In the genomic region with DNA sequence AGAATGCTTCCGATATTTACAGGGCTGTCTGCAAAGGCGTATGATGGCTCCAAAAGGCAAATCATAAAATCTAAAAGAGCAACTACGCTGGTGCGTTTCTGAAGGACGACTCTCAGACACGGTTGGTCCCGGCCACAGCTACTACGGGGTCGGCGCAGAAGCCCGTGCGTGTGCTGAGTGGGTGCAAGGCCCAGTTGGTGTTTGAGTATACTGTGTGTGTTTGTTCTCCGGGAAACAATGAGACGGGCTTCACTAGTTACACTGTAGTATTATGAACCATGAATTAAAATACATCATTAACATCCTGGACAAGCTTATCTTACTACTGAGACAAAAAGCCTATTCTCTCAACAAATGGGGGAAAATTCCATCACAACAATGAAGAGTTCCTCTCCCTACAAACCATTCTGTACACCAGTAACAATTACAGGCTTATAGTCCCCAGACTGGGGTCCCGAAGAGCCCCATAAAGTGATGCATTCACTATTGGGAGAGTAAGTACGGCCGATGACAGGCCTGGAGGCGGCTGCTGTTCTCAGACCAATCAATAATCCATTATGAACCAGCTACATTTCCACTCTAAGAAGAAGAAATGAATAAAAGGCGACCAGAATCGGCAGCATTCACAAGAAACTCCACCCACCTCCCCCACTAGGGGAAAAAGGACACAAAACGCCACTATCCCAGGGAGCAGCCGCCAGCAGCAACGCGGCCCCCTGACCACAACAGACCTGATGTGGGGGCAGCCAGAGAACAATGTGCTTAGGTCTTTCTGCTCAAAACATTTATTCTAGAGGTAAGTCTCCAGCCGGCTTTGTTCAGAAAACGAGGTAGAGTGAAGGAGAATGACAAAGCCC, we compare ENCODE assay signal across 8 cellular contexts. TPM values are rescaled to one million over a fixed set of nuclear protein-coding genes. Genes with fewer than 3 reads are reported as not detected.
DNase-seq lines count a peak whose midpoint lies in the region; TF ChIP-seq lines count a peak whose summit lies in the region.

No MANE protein-coding gene starts in this region.

- H3K9me3 ChIP-seq in HUES6 (ENCODE audit: control insufficient read depth, insufficient read depth, low read depth, low read length) (no peaks in the 10 kb centered on the region), spleen (no peaks in the 10 kb centered on the region)

- TF ChIP-seq CTCF in astrocyte of the cerebellum (IDR thresholded peaks at IDR 0.05; ENCODE audit: low read depth, low read length, missing control alignments), result peak; percentile 11
- TF ChIP-seq CTCF in spleen (IDR thresholded peaks at IDR 0.05 in 8 of 11, conservative IDR thresholded peaks at IDR 0.05 in 3 of 11), result no peak

- intact Hi-C loops in spleen (cut with DNase I; ENCODE audit: low total_unique reads), result no loop called here

- peak; percentile 51 for DNase-seq in EL
- DNase-seq in astrocyte of the cerebellum (ENCODE audit: low read depth), result no peak
- DNase-seq in islet precursor cell, result peak; percentile 59
- DNase-seq in spleen, result peak; percentile 75
- no peak for DNase-seq in NCI-H1105 treated with DMSO at 0.1 percent for 48 hours (lab: John Stamatoyannopoulos, UW)
- no peak for DNase-seq in mucosa of gallbladder (ENCODE audit: low spot score)
- DNase-seq in NCI-H345 treated with DMSO at 0.1 percent for 48 hours (lab: John Stamatoyannopoulos, UW; ENCODE audit: unreplicated experiment), result no peak

- H3K27me3 ChIP-seq in HUES6 (ENCODE audit: control insufficient read depth, insufficient read depth, low read length), result peaks cover 3% of the 10 kb centered on the region; the same call in 1 of the 2 replicates
- peaks cover 0 to 4% (median 0%) of the 10 kb centered on the region in 7 donors for H3K27me3 ChIP-seq in spleen (replicated peaks in 1 of 7)

- H3K4me3 ChIP-seq in HUES6 (ENCODE audit: low read depth, low read length), result peak overlapping the region; percentile 57
- peak overlapping the region; percentile 34 for H3K4me3 ChIP-seq in astrocyte of the cerebellum (ENCODE audit: low read depth, low read length)
- H3K4me3 ChIP-seq in spleen, result peak overlapping the region; percentile 38 to 74 (median 50)

- H3K4me1 ChIP-seq in HUES6 (ENCODE audit: control insufficient read depth, insufficient read depth, low read length) (peaks cover 56% of the 10 kb centered on the region), spleen (peaks cover 5 to 100% (median 64%) of the 10 kb centered on the region in 6 donors)

- in situ Hi-C loops in astrocyte of the cerebellum (cut with HindIII; ENCODE audit: low sequenced_read_pairs), result no loop called here

- 33 to 41% (median 34%) methylated on average over 26 of the region's 26 CpGs for WGBS in spleen, 5 donors

- H3K27ac ChIP-seq in HUES6 (ENCODE audit: low read depth, low read length) (no peak overlapping the region), spleen (peak overlapping the region; percentile 72 to 93 (median 87))

- no peaks in the 10 kb centered on the region for H3K36me3 ChIP-seq in HUES6 (ENCODE audit: control insufficient read depth, insufficient read depth, low read length)
- no peaks in the 10 kb centered on the region for H3K36me3 ChIP-seq in spleen

- H3K9ac ChIP-seq in HUES6 (ENCODE audit: low read length), result peak overlapping the region; percentile 32

- TF ChIP-seq POLR2A in spleen (IDR thresholded peaks at IDR 0.05), result no peak

RNA-seq across cellular contexts. Expression of gene ZNF516, which starts 43.3 kb away (rescaled TPM):
- total RNA-seq in spleen, result 10 to 100 TPM; 20.8 to 58.4 (median 41.1) TPM
- 1 to 10 TPM; 4.5 to 8.7 (median 4.9) TPM for polyA plus RNA-seq in spleen
- 48.5 TPM for total RNA-seq in mucosa of gallbladder

Comparison
In these comparisons a context has a peak if more than half of its experiments do, and no peak if none do; other contexts are left out.
1. DNase-seq: peak in EL (single experiment), islet precursor cell (single experiment) and spleen (single experiment); none in astrocyte of the cerebellum (single experiment), NCI-H1105 treated with DMSO at 0.1 percent for 48 hours (single experiment), mucosa of gallbladder (single experiment) and NCI-H345 treated with DMSO at 0.1 percent for 48 hours (single experiment).
2. Peak in every context shown above with its lines, with median percentiles within 50 percentile points of each other: H3K4me3 ChIP-seq.